27 cellular contexts compared by ENCODE assay signal in genomic region chr2:39730276-39730675, GRCh38.
"Had no signal": no experiment of that assay in that cellular context is flagged by ENCODE, and none has a peak within 500 bp of the region (broad histone marks: within the 10 kb centered on the region; RNA-seq: fewer than 3 reads in every experiment).

No MANE protein-coding gene starts in this region.

- H3K4me1 ChIP-seq: colonic mucosa, pancreas, upper lobe of right lung had no signal

- ATAC-seq: gastroesophageal sphincter; naive thymus-derived CD8-positive, alpha-beta T cell had no signal

- H3K27me3 Mint-ChIP-seq: activated B cell treated with CpG ODN at 0.5 μM for 24 hours; naive thymus-derived CD8-positive, alpha-beta T cell had no signal

- H3K36me3 ChIP-seq: colonic mucosa, pancreas had no signal

- H3K27ac ChIP-seq: colonic mucosa, gastroesophageal sphincter, pancreas, psoas muscle, suprapubic skin, tibial artery, upper lobe of right lung had no signal

- H3K9me3 ChIP-seq: colonic mucosa, gastroesophageal sphincter, pancreas, psoas muscle, suprapubic skin, tibial artery, upper lobe of right lung had no signal

- H3K27me3 ChIP-seq: colonic mucosa, gastroesophageal sphincter, pancreas, suprapubic skin, tibial artery, upper lobe of right lung had no signal

- DNase-seq: activated B cell treated with CpG ODN at 0.5 μM for 24 hours; activated CD4-positive, alpha-beta T cell treated with anti-CD3 and anti-CD28 coated beads, Interleukin-2, amount 50 U/mL, for 1 hour; activated CD8-positive, alpha-beta T cell treated with anti-CD3 and anti-CD28 coated beads, Interleukin-2, amount 10 ng/mL, durations not matched to agents 7 days and 5 days; activated naive CD4-positive, alpha-beta T cell; activated T-cell treated with anti-CD3 and anti-CD28 coated beads for 4 hours; activated T-cell treated with anti-CD3 and anti-CD28 coated beads, Interleukin-2, amount 50 U/mL, for 72 hours; cerebellar nuclear complex; colonic mucosa; effector CD8-positive, alpha-beta T cell; immature natural killer cell; kidney; left colon; nucleus accumbens; pancreas; psoas muscle; stimulated activated CD4-positive, alpha-beta T cell treated with anti-CD3 and anti-CD28 coated beads, Interleukin-15, amount 100 ng/mL, for 24 hours; stimulated activated CD4-positive, alpha-beta T cell treated with anti-CD3 and anti-CD28 coated beads, Interleukin-2, amount 100 ng/mL, for 24 hours; T1000; tibial artery; upper lobe of right lung had no signal

- H3K4me1 Mint-ChIP-seq: immature natural killer cell had no signal

- H3K27ac Mint-ChIP-seq: activated B cell treated with CpG ODN at 0.5 μM for 24 hours; activated CD8-positive, alpha-beta T cell treated with anti-CD3 and anti-CD28 coated beads, Interleukin-2, amount 10 ng/mL, durations not matched to agents 7 days and 5 days; activated naive CD4-positive, alpha-beta T cell treated with anti-CD3 and anti-CD28 coated beads, Interleukin-2, amount 50 U/mL, for 72 hours; activated T-cell treated with anti-CD3 and anti-CD28 coated beads, Interleukin-2, amount 50 U/mL, for 72 hours; immature natural killer cell; mesothelial cell of epicardium; naive thymus-derived CD8-positive, alpha-beta T cell; T-helper 1 cell treated with Interleukin-12 subunit alpha and Interleukin-12 subunit beta and Interleukin-4 antibody, amounts not matched to agents 30 μg/mL and 1 μg/mL, for 36 hours had no signal

- H3K4me3 Mint-ChIP-seq: activated B cell treated with CpG ODN at 0.5 μM for 24 hours; activated CD8-positive, alpha-beta T cell treated with anti-CD3 and anti-CD28 coated beads, Interleukin-2, amount 10 ng/mL, durations not matched to agents 7 days and 5 days; activated T-cell treated with anti-CD3 and anti-CD28 coated beads, Interleukin-2, amount 50 U/mL, for 72 hours; immature natural killer cell; mesothelial cell of epicardium; naive thymus-derived CD8-positive, alpha-beta T cell; neural crest cell; T-helper 1 cell treated with Interleukin-12 subunit alpha and Interleukin-12 subunit beta and Interleukin-4 antibody, amounts not matched to agents 30 μg/mL and 1 μg/mL, for 36 hours had no signal

- H3K4me3 ChIP-seq: colonic mucosa, gastroesophageal sphincter, pancreas, psoas muscle, suprapubic skin, tibial artery, upper lobe of right lung had no signal

- H3K9me3 Mint-ChIP-seq: activated B cell treated with CpG ODN at 0.5 μM for 24 hours; immature natural killer cell; T-helper 1 cell treated with Interleukin-12 subunit alpha and Interleukin-12 subunit beta and Interleukin-4 antibody, amounts not matched to agents 30 μg/mL and 1 μg/mL, for 36 hours had no signal

- FAIRE-seq: kidney, pancreas had no signal
